8 cellular contexts compared by ENCODE assay signal in the genomic region with DNA sequence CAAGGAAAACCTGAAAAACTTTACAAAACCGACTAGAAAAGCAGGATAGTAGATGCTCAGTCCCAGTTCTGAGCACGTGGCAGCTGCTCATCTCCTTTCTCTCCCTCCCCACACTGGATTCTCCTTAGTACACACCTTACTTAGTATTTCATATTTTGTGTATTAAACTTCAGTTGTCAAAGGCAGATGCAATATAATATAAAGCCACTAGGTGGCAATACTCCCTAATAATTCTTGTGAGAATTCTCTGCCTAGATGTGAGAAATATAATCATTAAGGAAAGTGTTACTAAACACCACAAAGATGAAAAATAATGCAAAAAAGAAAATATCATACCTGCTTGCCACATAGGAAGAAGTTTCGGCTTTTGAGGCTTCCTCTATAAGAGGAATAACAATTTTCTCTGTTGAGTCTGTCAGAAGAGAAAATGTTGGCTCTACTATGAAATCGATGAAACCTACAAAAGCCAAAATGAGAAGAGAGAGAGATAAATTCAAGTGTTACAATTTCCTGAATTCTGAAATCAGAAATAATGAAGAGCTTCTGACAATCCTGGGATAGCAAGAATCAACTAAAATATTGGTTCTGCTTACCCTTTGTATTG.
DNase-seq lines count a peak whose midpoint lies in the region; ATAC-seq and TF ChIP-seq lines count a peak whose summit lies in the region.

No MANE protein-coding gene starts in this region.

- H2AFZ ChIP-seq in Loucy (ENCODE audit: low read length) (no peak overlapping the region), fibroblast of lung (ENCODE audit: low read length) (no peak overlapping the region)

- H3K4me1 ChIP-seq in Loucy (ENCODE audit: insufficient read depth, low read length, poor library complexity, severe bottlenecking) (no peaks in the 10 kb centered on the region), fibroblast of lung (ENCODE audit: control insufficient read depth, extremely low read depth, insufficient read depth, low read length) (no peaks in the 10 kb centered on the region), ovary (ENCODE audit: insufficient read depth) (no peaks in the 10 kb centered on the region)

- no peak for TF ChIP-seq EP300 in ovary (IDR thresholded peaks at IDR 0.05)

- H3K4me3 ChIP-seq in Loucy (ENCODE audit: low read length, poor library complexity, severe bottlenecking) (no peak overlapping the region), fibroblast of lung (replicated peaks in 1 of 4; ENCODE audit: control extremely low read depth in 1 of 4, insufficient read depth in 1 of 4, low read depth in 3 of 4, low read length in 4 of 4) (no peak overlapping the region), ovary (no peak overlapping the region), MG63 (no peak overlapping the region)

- H3K9ac ChIP-seq in Loucy (ENCODE audit: low read depth, low read length, poor library complexity, severe bottlenecking) (no peak overlapping the region), fibroblast of lung (ENCODE audit: insufficient read depth, low read length) (no peak overlapping the region)

- H4K20me1 ChIP-seq in Loucy (ENCODE audit: insufficient read depth, low read length, poor library complexity, severe bottlenecking) (no peaks in the 10 kb centered on the region), fibroblast of lung (ENCODE audit: control insufficient read depth, extremely low read depth, insufficient read depth, low read length) (no peaks in the 10 kb centered on the region)

- H3K4me2 ChIP-seq in Loucy (ENCODE audit: low read depth, low read length, poor library complexity, severe bottlenecking) (no peak overlapping the region), fibroblast of lung (ENCODE audit: extremely low read depth, insufficient read depth, low read length) (no peak overlapping the region)

- no peak overlapping the region for H3K27ac ChIP-seq in fibroblast of lung (ENCODE audit: insufficient read depth, low read length)
- no peak overlapping the region for H3K27ac ChIP-seq in ovary

- no peaks in the 10 kb centered on the region for H3K9me2 ChIP-seq in Loucy (replicated peaks; ENCODE audit: low read depth, low read length)

- no peaks in the 10 kb centered on the region for H3K79me2 ChIP-seq in Loucy (ENCODE audit: insufficient read depth, low read length)
- H3K79me2 ChIP-seq in fibroblast of lung (ENCODE audit: control insufficient read depth, insufficient read depth, low read length): no peaks in the 10 kb centered on the region

- H3K36me3 ChIP-seq in Loucy (ENCODE audit: insufficient read depth, low read length) (no peaks in the 10 kb centered on the region), fibroblast of lung (ENCODE audit: control insufficient read depth, insufficient read depth, low read length) (no peaks in the 10 kb centered on the region), ovary (no peaks in the 10 kb centered on the region), MG63 (no peaks in the 10 kb centered on the region)

- intact Hi-C loops in ovary (cut with DNase I): loop anchor here in 3 of 4 donors (5.0 to 10.0 kb wide), 3 partner anchors 461 to 469 kb away; no protein-coding TSS in a partner anchor

- H3F3A ChIP-seq in Loucy (ENCODE audit: low read depth): no peaks in the 10 kb centered on the region

- TF ChIP-seq CTCF in Loucy (conservative IDR thresholded peaks at IDR 0.05; ENCODE audit: low read length): peak; percentile 94
- TF ChIP-seq CTCF in fibroblast of lung (conservative IDR thresholded peaks at IDR 0.05 in 1 of 2, IDR thresholded peaks at IDR 0.05 in 1 of 2; ENCODE audit: low read depth in 1 of 2, low read length in 2 of 2): peak; percentile 22 to 53
- TF ChIP-seq CTCF in ovary (IDR thresholded peaks at IDR 0.05): peak; percentile 14 to 65 (median 56)

- no peaks in the 10 kb centered on the region for H3K27me3 ChIP-seq in Loucy (ENCODE audit: insufficient read depth, low read length, poor library complexity, severe bottlenecking)
- H3K27me3 ChIP-seq in fibroblast of lung (ENCODE audit: control insufficient read depth, insufficient read depth, low read length): no peaks in the 10 kb centered on the region
- no peaks in the 10 kb centered on the region for H3K27me3 ChIP-seq in ovary
- H3K27me3 ChIP-seq in MG63: no peaks in the 10 kb centered on the region

- DNase-seq in COLO829 (ENCODE audit: low spot score) (peak; percentile 29), SK-MEL-5 (ENCODE audit: low read depth, low spot score) (peak; percentile 61), fibroblast of lung (ENCODE audit: low read depth in 2 of 2) (peak; percentile 16 to 50), ovary (no peak), MG63 (no peak), islet precursor cell (no peak)

- WGBS in ovary, 3 donors: 29 to 36% (median 30%) methylated on average over 4 of the region's 4 CpGs

- peaks cover 2% of the 10 kb centered on the region; the same call in 1 of the 2 replicates for H3K9me3 ChIP-seq in Loucy (ENCODE audit: insufficient read depth, low read depth, low read length)
- H3K9me3 ChIP-seq in fibroblast of lung (ENCODE audit: control insufficient read depth, insufficient read depth, low read depth, low read length): no peaks in the 10 kb centered on the region
- H3K9me3 ChIP-seq in ovary: no peaks in the 10 kb centered on the region
- no peaks in the 10 kb centered on the region for H3K9me3 ChIP-seq in MG63

- in situ Hi-C loops in SK-MEL-5 (cut with HindIII; ENCODE audit: low pct_unique_long_range_greater_than_20kb, low sequenced_read_pairs): no loop called here

- no peak for TF ChIP-seq POLR2A in ovary (IDR thresholded peaks at IDR 0.05)

- ATAC-seq in GM21367 (IDR thresholded peaks at IDR 0.05; ENCODE audit: unreplicated experiment): peak; percentile 74

Comparison
In these comparisons a context has a peak if more than half of its experiments do, and no peak if none do; other contexts are left out.
1. DNase-seq: peak in COLO829 (single experiment), SK-MEL-5 (single experiment) and fibroblast of lung (2 of 2); none in ovary (0 of 5), MG63 (single experiment) and islet precursor cell (single experiment).
2. CTCF ChIP-seq: peak in every context shown above with its lines; median percentile 94 in Loucy; 56 in ovary; 38 in fibroblast of lung.